12 cellular contexts compared by ENCODE assay signal in genomic region chr15:58627706-58628105, GRCh38.
DNase-seq lines count a peak whose midpoint lies in the region; ATAC-seq, FAIRE-seq and TF ChIP-seq lines count a peak whose summit lies in the region.
"Had no signal": no experiment of that assay in that cellular context is flagged by ENCODE, and none has a peak within 500 bp of the region (broad histone marks: within the 10 kb centered on the region; RNA-seq: fewer than 3 reads in every experiment).

No MANE protein-coding gene starts in this region.

- FAIRE-seq in HepG2 (lab: Jason Lieb, UNC), result no peak
- FAIRE-seq: RCC 7860 had no signal

- H3K9me3 ChIP-seq in liver (ENCODE audit: control insufficient read depth in 4 of 4, low read length in 3 of 4) (no peaks in the 10 kb centered on the region), HepG2 (ENCODE audit: low read length) (no peaks in the 10 kb centered on the region), colonic mucosa (no peaks in the 10 kb centered on the region)

- H3K27me3 Mint-ChIP-seq in naive thymus-derived CD8-positive, alpha-beta T cell, result no peaks in the 10 kb centered on the region

- peak overlapping the region; percentile 91 to 99 (median 96) for H3K27ac Mint-ChIP-seq in naive thymus-derived CD8-positive, alpha-beta T cell

- no peak overlapping the region for H2AFZ ChIP-seq in HepG2 (ENCODE audit: low read length)

- intact Hi-C loops in HepG2 (cut with micrococcal nuclease; ENCODE audit: unreplicated experiment), result loop anchor here (10.0 kb wide), 1 partner anchor 193 kb away; the partner anchor contains the start of gene LIPC
- intact Hi-C loops in colonic mucosa (cut with DNase I), result no loop called here

- H3K9me3 Mint-ChIP-seq in naive thymus-derived CD8-positive, alpha-beta T cell, result no peaks in the 10 kb centered on the region

- WGBS in liver, result 4% methylated on average over 1 of the region's 1 CpG
- 89% methylated on average over 1 of the region's 1 CpG for WGBS in HepG2 (ENCODE audit: low lambda C conversion rate)

- TF ChIP-seq CTCF in liver (IDR thresholded peaks at IDR 0.05; ENCODE audit: low read depth, low read length, missing input control) (no peak), HepG2 (CRISPR knock-in tag; IDR thresholded peaks at IDR 0.05) (no peak), colonic mucosa (IDR thresholded peaks at IDR 0.05) (no peak)

- CTCF ChIA-PET in HepG2 (lab: Yijun Ruan, JAX; ENCODE audit: low intra/inter-chr PET ratio, low total read pairs), result no interaction called here

- H3K36me3 Mint-ChIP-seq in naive thymus-derived CD8-positive, alpha-beta T cell, result peaks cover 5 to 42% (median 35%) of the 10 kb centered on the region in 3 donors

- POLR2A ChIA-PET in HepG2 (lab: Yijun Ruan, JAX), result no interaction called here
- POLR2A ChIA-PET in naive thymus-derived CD8-positive, alpha-beta T cell (lab: Charles Lee), result interaction anchor here (2.6 kb wide), 1 partner anchor 12 kb away, joined by 12 read pairs; no protein-coding TSS in a partner anchor

- H3K4me1 ChIP-seq in liver (ENCODE audit: control insufficient read depth in 4 of 4, insufficient read depth in 4 of 4, low read length in 3 of 4) (peaks cover 2 to 19% (median 6%) of the 10 kb centered on the region in 4 donors), HepG2 (ENCODE audit: insufficient read depth, low read length) (peaks cover 20% of the 10 kb centered on the region), colonic mucosa (peaks cover 9% of the 10 kb centered on the region)

- TF ChIP-seq EP300 in HepG2 (IDR thresholded peaks at IDR 0.05; ENCODE audit: low read depth in 2 of 2, low read length in 2 of 2) (no peak), HepG2 (CRISPR knock-in tag; IDR thresholded peaks at IDR 0.05; ENCODE audit: borderline replicate concordance) (no peak)

- no peak overlapping the region for H3K4me2 ChIP-seq in HepG2 (ENCODE audit: low read depth, low read length)

- TF ChIP-seq RAD21 in liver (IDR thresholded peaks at IDR 0.05) (peak in 1 of 2 donors; percentile 26), HepG2 (CRISPR knock-in tag; IDR thresholded peaks at IDR 0.05) (no peak)

- H3K79me2 ChIP-seq in HepG2 (ENCODE audit: insufficient read depth, low read length), result no peaks in the 10 kb centered on the region

- no peaks in the 10 kb centered on the region for H3K27me3 ChIP-seq in liver (ENCODE audit: control insufficient read depth in 4 of 4, insufficient read depth in 4 of 4, low read length in 3 of 4)
- no peaks in the 10 kb centered on the region for H3K27me3 ChIP-seq in HepG2 (ENCODE audit: control insufficient read depth in 1 of 2, insufficient read depth in 2 of 2, low read length in 2 of 2)
- no peaks in the 10 kb centered on the region for H3K27me3 ChIP-seq in colonic mucosa

- H3K36me3 ChIP-seq in liver (ENCODE audit: control insufficient read depth in 4 of 4, insufficient read depth in 3 of 4, low read depth in 1 of 4, low read length in 3 of 4) (peaks cover 0 to 6% (median 0%) of the 10 kb centered on the region in 4 donors), HepG2 (replicated peaks in 1 of 2; ENCODE audit: control insufficient read depth in 1 of 2, insufficient read depth in 2 of 2, low read length in 2 of 2) (peaks cover 4 to 33% of the 10 kb centered on the region in 2 experiments), colonic mucosa (no peaks in the 10 kb centered on the region)

- in situ Hi-C loops in HepG2 (cut with HindIII; ENCODE audit: extremely low pct_ligation_motif_present, low pct_unique_long_range_greater_than_20kb), result no loop called here

- no peak for ATAC-seq in HepG2
- peak; percentile 29 to 37 for ATAC-seq in naive thymus-derived CD8-positive, alpha-beta T cell

- peak overlapping the region; percentile 80 to 87 (median 86) for H3K4me3 Mint-ChIP-seq in naive thymus-derived CD8-positive, alpha-beta T cell

- H4K20me1 ChIP-seq in HepG2 (ENCODE audit: insufficient read depth, low read length), result no peaks in the 10 kb centered on the region

- TF ChIP-seq POLR2A in HepG2 (IDR thresholded peaks at IDR 0.05; ENCODE audit: insufficient read depth in 1 of 2, low read depth in 2 of 2, low read length in 2 of 2), result no peak

- DNase-seq in HepG2 (ENCODE audit: low spot score) (no peak), colonic mucosa (no peak), NCI-H526 (lab: John Stamatoyannopoulos, UW) (no peak), cerebellum (ENCODE audit: low spot score) (no peak), NCI-H774 (lab: John Stamatoyannopoulos, UW) (no peak)
- DNase-seq in naive thymus-derived CD8-positive, alpha-beta T cell, result no peak
- no peak for DNase-seq in activated CD4-positive, CD25-positive, alpha-beta regulatory T cell treated with anti-CD3 and anti-CD28 coated beads, Interleukin-2, amount 50 U/mL, for 72 hours
- DNase-seq: activated CD8-positive, alpha-beta memory T cell treated with anti-CD3 and anti-CD28 coated beads, Interleukin-2, amount 50 U/mL, for 48 hours; DMS53; stimulated activated naive CD4-positive, alpha-beta T cell treated with Interleukin-2 at 50 U/mL for 16 hours had no signal

- peak overlapping the region; percentile 79 to 87 for H3K27ac ChIP-seq in liver (ENCODE audit: low read depth in 1 of 2, low read length in 2 of 2)
- no peak overlapping the region for H3K27ac ChIP-seq in HepG2 (ENCODE audit: extremely low read length, insufficient read depth, low read length)
- peak overlapping the region; percentile 34 for H3K27ac ChIP-seq in colonic mucosa

- H3K4me3 ChIP-seq in liver (ENCODE audit: low read depth in 1 of 3, low read length in 3 of 3), result no peak overlapping the region
- no peak overlapping the region for H3K4me3 ChIP-seq in HepG2 (replicated peaks in 1 of 3; ENCODE audit: insufficient read depth in 1 of 3, low read depth in 2 of 3, low read length in 3 of 3)
- no peak overlapping the region for H3K4me3 ChIP-seq in colonic mucosa

- BruUV-seq in HepG2 (replicated peaks; lab: Mats Ljungman, UMichigan), result no TSS peak

- H3K9ac ChIP-seq in liver (ENCODE audit: low read depth in 1 of 2, low read length in 2 of 2) (peak overlapping the region; percentile 36 to 91), HepG2 (ENCODE audit: insufficient read depth, low read depth, low read length) (no peak overlapping the region), colonic mucosa (ENCODE audit: low read depth in 2 of 2, low read length in 2 of 2) (no peak overlapping the region)

- H3K4me1 Mint-ChIP-seq in naive thymus-derived CD8-positive, alpha-beta T cell, result peaks cover 13 to 70% (median 51%) of the 10 kb centered on the region in 4 donors

TF ChIP-seq in liver, 16 proteins besides CTCF, POLR2A, EP300 and RAD21:
- no peak for TF ChIP-seq NR2F2 (IDR thresholded peaks at IDR 0.05)

TF ChIP-seq in HepG2, 621 proteins besides CTCF, POLR2A, EP300 and RAD21 (continues in another document):
- TF ChIP-seq RBFOX2 (IDR thresholded peaks at IDR 0.05; ENCODE audit: low read depth, low read length) (no peak), RARA (CRISPR knock-in tag; IDR thresholded peaks at IDR 0.05) (no peak), NR2F2 (IDR thresholded peaks at IDR 0.05; ENCODE audit: borderline replicate concordance, low read depth) (no peak), YEATS2 (CRISPR knock-in tag; IDR thresholded peaks at IDR 0.05; ENCODE audit: borderline replicate concordance) (no peak), ZBTB25 (CRISPR knock-in tag; IDR thresholded peaks at IDR 0.05) (no peak), ZNF660 (CRISPR knock-in tag; IDR thresholded peaks at IDR 0.05; ENCODE audit: borderline replicate concordance, low read depth) (no peak), ZNF275 (CRISPR knock-in tag; IDR thresholded peaks at IDR 0.05; ENCODE audit: borderline replicate concordance) (no peak), EED (CRISPR knock-in tag; IDR thresholded peaks at IDR 0.05) (no peak), ZNF776 (CRISPR knock-in tag; IDR thresholded peaks at IDR 0.05) (no peak)

Comparison
In these comparisons a context has a peak if more than half of its experiments do, and no peak if none do; other contexts are left out.
1. H3K9ac ChIP-seq: peak in liver (2 of 2); none in HepG2 (single experiment) and colonic mucosa (0 of 2).